8 cellular contexts compared by ENCODE assay signal in genomic region chr18:76528477-76529432, GRCh38. TPM values are rescaled to one million over a fixed set of nuclear protein-coding genes. Genes with fewer than 3 reads are reported as not detected.
DNase-seq lines count a peak whose midpoint lies in the region; ATAC-seq and TF ChIP-seq lines count a peak whose summit lies in the region.

No MANE protein-coding gene starts in this region.

- H3K27ac ChIP-seq in breast epithelium: peak overlapping the region; percentile 79 to 86
- H3K27ac ChIP-seq in lower lobe of right lung: peak overlapping the region; percentile 69
- peak overlapping the region in 3 of 4 donors; percentile 48 to 70 (median 63) for H3K27ac ChIP-seq in upper lobe of left lung

- intact Hi-C loops in breast epithelium (cut with DNase I; ENCODE audit: low total_unique reads) (no loop called here), lower lobe of right lung (cut with DNase I) (no loop called here)

- H3K9me3 ChIP-seq in breast epithelium: no peaks in the 10 kb centered on the region
- H3K9me3 ChIP-seq in lower lobe of right lung: no peaks in the 10 kb centered on the region
- no peaks in the 10 kb centered on the region for H3K9me3 ChIP-seq in upper lobe of left lung

- DNase-seq in AML-193 (lab: John Stamatoyannopoulos, UW) (peak; percentile 52 to 59), NCI-H2196 (lab: John Stamatoyannopoulos, UW; ENCODE audit: unreplicated experiment) (peak; percentile 17), breast epithelium (ENCODE audit: low spot score in 2 of 2) (no peak), lower lobe of right lung (no peak), upper lobe of left lung (peak in 1 of 2 donors; percentile 41), amniotic stem cell (lab: John Stamatoyannopoulos, UW) (no peak), COLO829 (ENCODE audit: low spot score) (no peak)

- TF ChIP-seq POLR2A in breast epithelium (IDR thresholded peaks at IDR 0.05): peak; percentile 15
- no peak for TF ChIP-seq POLR2A in upper lobe of left lung (IDR thresholded peaks at IDR 0.05)

- 7 to 15% methylated on average over 20 to 28 of the region's 28 CpGs for WGBS in upper lobe of left lung, 2 donors

- TF ChIP-seq CTCF in breast epithelium (IDR thresholded peaks at IDR 0.05) (no peak), lower lobe of right lung (IDR thresholded peaks at IDR 0.05) (no peak), upper lobe of left lung (IDR thresholded peaks at IDR 0.05) (no peak)

- H3K27me3 ChIP-seq in breast epithelium: no peaks in the 10 kb centered on the region
- H3K27me3 ChIP-seq in lower lobe of right lung (ENCODE audit: low read depth): no peaks in the 10 kb centered on the region
- H3K27me3 ChIP-seq in upper lobe of left lung: no peaks in the 10 kb centered on the region

- no peak for TF ChIP-seq EP300 in upper lobe of left lung (IDR thresholded peaks at IDR 0.05)

- H3K4me3 ChIP-seq in breast epithelium: peak overlapping the region; percentile 40 to 71 (median 54)
- peak overlapping the region; percentile 51 for H3K4me3 ChIP-seq in lower lobe of right lung
- peak overlapping the region in 3 of 4 donors; percentile 35 to 51 (median 50) for H3K4me3 ChIP-seq in upper lobe of left lung

- ATAC-seq in GM19395 (IDR thresholded peaks at IDR 0.05; ENCODE audit: unreplicated experiment) (peak; percentile 70), lower lobe of right lung (peak; percentile 44 to 68), upper lobe of left lung (ENCODE audit: low FRiP score in 2 of 2) (peak; percentile 42 to 61)

- H3K4me1 ChIP-seq in breast epithelium: no peaks in the 10 kb centered on the region
- peaks cover 7% of the 10 kb centered on the region for H3K4me1 ChIP-seq in lower lobe of right lung
- peaks cover 0 to 18% (median 16%) of the 10 kb centered on the region in 4 donors for H3K4me1 ChIP-seq in upper lobe of left lung

- H3K36me3 ChIP-seq in breast epithelium: no peaks in the 10 kb centered on the region
- H3K36me3 ChIP-seq in lower lobe of right lung: no peaks in the 10 kb centered on the region
- H3K36me3 ChIP-seq in upper lobe of left lung: no peaks in the 10 kb centered on the region

RNA-seq across cellular contexts. Expression of gene ZNF516, which starts 33.7 kb away (rescaled TPM):
- total RNA-seq in breast epithelium (10 to 100 TPM; 12.0 to 33.4 (median 24.0) TPM), lower lobe of right lung (28.8 TPM), upper lobe of left lung (10 to 100 TPM; 21.9 to 44.3 (median 36.5) TPM)

Comparison
In these comparisons a context has a peak if more than half of its experiments do, and no peak if none do; other contexts are left out.
1. DNase-seq: peak in AML-193 (2 of 2) and NCI-H2196 (single experiment); none in breast epithelium (0 of 2), lower lobe of right lung (single experiment), amniotic stem cell (single experiment) and COLO829 (single experiment).
2. Peak in every context shown above with its lines, with median percentiles within 50 percentile points of each other: ATAC-seq, H3K27ac ChIP-seq and H3K4me3 ChIP-seq.